Comparison of ENCODE assay signal across 8 cellular contexts in genomic region chr6:26216886-26217713, GRCh38.
DNase-seq lines count a peak whose midpoint lies in the region; ATAC-seq lines count a peak whose summit lies in the region.

No MANE protein-coding gene starts in this region.

- no peaks in the 10 kb centered on the region for H4K20me1 ChIP-seq in GM23248 (ENCODE audit: insufficient read depth)

- no peaks in the 10 kb centered on the region for H3K79me2 ChIP-seq in GM23248 (ENCODE audit: insufficient read depth)

- peak overlapping the region; percentile 62 for H3K9ac ChIP-seq in GM23248

- H3K27ac ChIP-seq in GM23248, result peak overlapping the region; percentile 77

- H3K36me3 ChIP-seq in GM23248 (ENCODE audit: low read depth), result no peaks in the 10 kb centered on the region

- peak overlapping the region; percentile 70 for H3K4me3 ChIP-seq in GM23248

- no peaks in the 10 kb centered on the region for H3K27me3 ChIP-seq in GM23248 (replicated peaks; ENCODE audit: insufficient read depth)

- peaks cover 6% of the 10 kb centered on the region for H3K4me1 Mint-ChIP-seq in memory B cell

- no peak overlapping the region for H3K27ac Mint-ChIP-seq in memory B cell

- peaks cover 4% of the 10 kb centered on the region for H3K9me3 Mint-ChIP-seq in memory B cell

- H3K9me2 ChIP-seq in GM23248 (ENCODE audit: insufficient read depth), result no peaks in the 10 kb centered on the region

- in situ Hi-C loops in GM23248 (cut with MboI), result no loop called here

- H3K4me3 Mint-ChIP-seq in memory B cell, result no peak overlapping the region

- peaks cover 25% of the 10 kb centered on the region for H3F3A ChIP-seq in GM23248 (ENCODE audit: insufficient read depth)

- peak overlapping the region; percentile 48 for H3K4me2 ChIP-seq in GM23248 (ENCODE audit: unreplicated experiment)

- H2AFZ ChIP-seq in GM23248, result peak overlapping the region; percentile 88

- DNase-seq in DMS53 treated with DMSO at 0.1 percent for 48 hours (lab: John Stamatoyannopoulos, UW; ENCODE audit: unreplicated experiment) (peak; percentile 87), GM23248 (peak; percentile 92), NCI-H2081 (lab: John Stamatoyannopoulos, UW) (peak; percentile 68 to 84), dedifferentiated amniotic fluid mesenchymal stem cell (ENCODE audit: extremely low spot score) (peak; percentile 90), memory B cell (ENCODE audit: low spot score in 2 of 2) (peak; percentile 71), NCI-H1694 treated with DMSO at 0.1 percent for 48 hours (lab: John Stamatoyannopoulos, UW) (no peak)
- peak; percentile 72 for DNase-seq in activated CD4-positive, alpha-beta T cell treated with anti-CD3 and anti-CD28 coated beads for 1 hour
- peak; percentile 58 to 66 for DNase-seq in stimulated activated CD8-positive, alpha-beta memory T cell treated with anti-CD3 and anti-CD28 coated beads, Interleukin-7, amount 100 ng/mL, for 4 hours (ENCODE audit: low read depth in 2 of 2)

- H3K9me3 ChIP-seq in GM23248 (ENCODE audit: low read depth), result no peaks in the 10 kb centered on the region

- WGBS in GM23248 (ENCODE audit: low coverage in 1 of 2, low lambda C conversion rate in 2 of 2, missing lambda C conversion rate in 2 of 2), 2 experiments, result 12% methylated on average over 44 of the region's 44 CpGs

- ATAC-seq in memory B cell (ENCODE audit: low read depth), result peak; percentile 52

- peaks cover 3% of the 10 kb centered on the region for H3K36me3 Mint-ChIP-seq in memory B cell

- H3K27me3 Mint-ChIP-seq in memory B cell, result no peaks in the 10 kb centered on the region

- peaks cover 14% of the 10 kb centered on the region; the same call in 1 of the 2 replicates for H3K4me1 ChIP-seq in GM23248 (ENCODE audit: insufficient read depth)
